ENCODE assay signal across 8 cellular contexts in genomic region chr11:119726585-119727522, GRCh38. TPM values are rescaled to one million over a fixed set of nuclear protein-coding genes. Genes with fewer than 3 reads are reported as not detected.
DNase-seq lines count a peak whose midpoint lies in the region; ATAC-seq and TF ChIP-seq lines count a peak whose summit lies in the region.

No MANE protein-coding gene starts in this region.

- peak overlapping the region; percentile 95 for H3K4me3 Mint-ChIP-seq in T-helper 17 cell
- H3K4me3 Mint-ChIP-seq in glutamatergic neuron (ENCODE audit: unreplicated experiment), result peak overlapping the region; percentile 86

- ATAC-seq in T-helper 17 cell (no peak), HG03097 (IDR thresholded peaks at IDR 0.05; ENCODE audit: low FRiP score, unreplicated experiment) (no peak)

- H3K27me3 ChIP-seq in GM23248 (replicated peaks; ENCODE audit: insufficient read depth) (no peaks in the 10 kb centered on the region), skeletal muscle satellite cell (ENCODE audit: control insufficient read depth, insufficient read depth, low read length) (no peaks in the 10 kb centered on the region)

- H3K4me2 ChIP-seq in GM23248 (ENCODE audit: unreplicated experiment), result peak overlapping the region; percentile 88
- peak overlapping the region; percentile 99 for H3K4me2 ChIP-seq in skeletal muscle satellite cell (ENCODE audit: low read length)

- WGBS in GM23248 (ENCODE audit: low coverage in 1 of 2, low lambda C conversion rate in 2 of 2, missing lambda C conversion rate in 2 of 2), 2 experiments, result 16% methylated on average over 21 of the region's 21 CpGs

- DNase-seq in GM23248 (peak; percentile 10), T-helper 17 cell (no peak), glutamatergic neuron (no peak), GM10248 (ENCODE audit: extremely low spot score) (no peak)
- DNase-seq in activated CD8-positive, alpha-beta memory T cell treated with anti-CD3 and anti-CD28 coated beads, Interleukin-2, amount 50 U/mL, for 48 hours, result no peak
- no peak for DNase-seq in stimulated activated CD4-positive, alpha-beta T cell treated with anti-CD3 and anti-CD28 coated beads, Interleukin-4, amount 100 ng/mL, for 24 hours

- H3K36me3 ChIP-seq in GM23248 (ENCODE audit: low read depth), result no peaks in the 10 kb centered on the region
- H3K36me3 ChIP-seq in skeletal muscle satellite cell (ENCODE audit: insufficient read depth, low read length), result no peaks in the 10 kb centered on the region

- peaks cover 20% of the 10 kb centered on the region for H3K27me3 Mint-ChIP-seq in T-helper 17 cell
- H3K27me3 Mint-ChIP-seq in glutamatergic neuron (ENCODE audit: unreplicated experiment), result peaks cover 13% of the 10 kb centered on the region

- POLR2A ChIA-PET in GM10248 (lab: Yijun Ruan, JAX), result interaction anchor here (3.0 kb wide), 1 partner anchor 53 kb away, joined by 11 read pairs; no protein-coding TSS in a partner anchor

- CTCF ChIA-PET in GM10248 (lab: Yijun Ruan, JAX), result interaction anchor here (0.8 to 2.0 kb wide), 12 partner anchors 11 to 370 kb away, joined by 3 to 10 read pairs (median 4); no protein-coding TSS in a partner anchor

- H3K4me1 Mint-ChIP-seq in T-helper 17 cell, result peaks cover 15% of the 10 kb centered on the region
- peaks cover 30% of the 10 kb centered on the region for H3K4me1 Mint-ChIP-seq in glutamatergic neuron (ENCODE audit: low read depth, unreplicated experiment)

- in situ Hi-C loops in GM23248 (cut with MboI), result no loop called here

- H3K36me3 Mint-ChIP-seq in T-helper 17 cell (ENCODE audit: low read depth), result peaks cover 4% of the 10 kb centered on the region
- no peaks in the 10 kb centered on the region for H3K36me3 Mint-ChIP-seq in glutamatergic neuron (ENCODE audit: unreplicated experiment)

- H3K79me2 ChIP-seq in GM23248 (ENCODE audit: insufficient read depth), result peaks cover 11% of the 10 kb centered on the region

- no peak for TF ChIP-seq CTCF in glutamatergic neuron (IDR thresholded peaks at IDR 0.05; ENCODE audit: partially characterized antibody, unreplicated experiment)
- no peak for TF ChIP-seq CTCF in GM10248 (IDR thresholded peaks at IDR 0.05; ENCODE audit: control extremely low read depth, extremely low read depth, low read depth, missing control alignments)

- no peaks in the 10 kb centered on the region for H3K9me2 ChIP-seq in GM23248 (ENCODE audit: insufficient read depth)

- peak overlapping the region; percentile 76 for H3K4me3 ChIP-seq in GM23248
- peak overlapping the region; percentile 97 for H3K4me3 ChIP-seq in skeletal muscle satellite cell (ENCODE audit: low read length)

- peak overlapping the region; percentile 74 for H3K9ac ChIP-seq in GM23248
- peak overlapping the region; percentile 74 for H3K9ac ChIP-seq in skeletal muscle satellite cell (ENCODE audit: low read depth, low read length)

- no peaks in the 10 kb centered on the region for H3F3A ChIP-seq in GM23248 (ENCODE audit: insufficient read depth)

- H3K9me3 ChIP-seq in GM23248 (ENCODE audit: low read depth) (no peaks in the 10 kb centered on the region), T-helper 17 cell (ENCODE audit: control insufficient read depth, low read length, poor library complexity, severe bottlenecking) (no peaks in the 10 kb centered on the region), skeletal muscle satellite cell (replicated peaks; ENCODE audit: low read length) (no peaks in the 10 kb centered on the region)

- no peaks in the 10 kb centered on the region for H4K20me1 ChIP-seq in GM23248 (ENCODE audit: insufficient read depth)

- peaks cover 9% of the 10 kb centered on the region for H3K9me3 Mint-ChIP-seq in glutamatergic neuron (ENCODE audit: unreplicated experiment)

- no peak overlapping the region for H2AFZ ChIP-seq in GM23248

- H3K27ac ChIP-seq in GM23248, result no peak overlapping the region

- H3K27ac Mint-ChIP-seq in T-helper 17 cell (no peak overlapping the region), glutamatergic neuron (ENCODE audit: unreplicated experiment) (no peak overlapping the region)

- peaks cover 5% of the 10 kb centered on the region for H3K4me1 ChIP-seq in GM23248 (ENCODE audit: insufficient read depth)
- peaks cover 30% of the 10 kb centered on the region for H3K4me1 ChIP-seq in skeletal muscle satellite cell (ENCODE audit: control insufficient read depth, insufficient read depth, low read length)

RNA-seq across cellular contexts. Expression of gene NECTIN1, which starts 2.1 kb away (rescaled TPM):
- total RNA-seq in GM23248 (2014; rRNA removed; shearing (Covaris generic)), result 0.76 and 5.2 TPM in 2 replicates
- polyA plus RNA-seq in GM23248 (2016; fragmentation: Nextera tagmentation; extraction: Ambion mirVana), result 1.0 and 1.3 TPM in 2 replicates
- 1 to 10 TPM; 5.2 to 5.3 TPM for total RNA-seq in T-helper 17 cell
- total RNA-seq in glutamatergic neuron (ENCODE audit: unreplicated experiment), result 26.0 TPM
- 2.3 and 3.3 TPM in 2 replicates for total RNA-seq in skeletal muscle satellite cell (2012; rRNA removed)
